21 cellular contexts compared by ENCODE assay signal in genomic region chr20:60410865-60411264, GRCh38.
DNase-seq lines count a peak whose midpoint lies in the region; ATAC-seq, FAIRE-seq and TF ChIP-seq lines count a peak whose summit lies in the region.
"Had no signal": no experiment of that assay in that cellular context is flagged by ENCODE, and none has a peak within 500 bp of the region (broad histone marks: within the 10 kb centered on the region; RNA-seq: fewer than 3 reads in every experiment).

No MANE protein-coding gene starts in this region.

- no peak overlapping the region for H3K4me3 Mint-ChIP-seq in activated T-helper 17 cell treated with anti-CD3 and anti-CD28 coated beads, Interleukin-2, amount 50 U/mL, for 72 hours
- H3K4me3 Mint-ChIP-seq: CD8-positive, alpha-beta T cell; HFFc6 had no signal

- POLR2A ChIA-PET in HepG2 (lab: Yijun Ruan, JAX) = no interaction called here

- H3K4me2 ChIP-seq in HepG2 (ENCODE audit: low read depth, low read length) = no peak overlapping the region

- CTCF ChIA-PET in HepG2 (lab: Yijun Ruan, JAX; ENCODE audit: low intra/inter-chr PET ratio, low total read pairs) = no interaction called here

- H3K79me2 ChIP-seq in HepG2 (ENCODE audit: insufficient read depth, low read length) = no peaks in the 10 kb centered on the region

- TF ChIP-seq CTCF in HepG2 (CRISPR knock-in tag; IDR thresholded peaks at IDR 0.05) = no peak
- TF ChIP-seq CTCF in right lobe of liver (IDR thresholded peaks at IDR 0.05) = no peak
- TF ChIP-seq CTCF in coronary artery (IDR thresholded peaks at IDR 0.05) = no peak
- no peak for TF ChIP-seq CTCF in lower lobe of right lung (IDR thresholded peaks at IDR 0.05)

- H3K27ac ChIP-seq in HepG2 (ENCODE audit: extremely low read length, insufficient read depth, low read length) = no peak overlapping the region
- no peak overlapping the region for H3K27ac ChIP-seq in right lobe of liver
- no peak overlapping the region for H3K27ac ChIP-seq in coronary artery
- H3K27ac ChIP-seq in lower lobe of right lung = no peak overlapping the region

- H3K36me3 Mint-ChIP-seq in activated T-helper 17 cell treated with anti-CD3 and anti-CD28 coated beads, Interleukin-2, amount 50 U/mL, for 72 hours (ENCODE audit: low read depth) = no peaks in the 10 kb centered on the region
- H3K36me3 Mint-ChIP-seq: CD8-positive, alpha-beta T cell had no signal

- peaks cover 5% of the 10 kb centered on the region for H3K9me3 Mint-ChIP-seq in activated T-helper 17 cell treated with anti-CD3 and anti-CD28 coated beads, Interleukin-2, amount 50 U/mL, for 72 hours
- H3K9me3 Mint-ChIP-seq: CD8-positive, alpha-beta T cell had no signal

- no TSS peak for BruUV-seq in HepG2 (replicated peaks; lab: Mats Ljungman, UMichigan)

- 46% methylated on average over 5 of the region's 5 CpGs for WGBS in HepG2 (ENCODE audit: low lambda C conversion rate)
- WGBS in right lobe of liver (ENCODE audit: insufficient coverage, low coverage, low lambda C conversion rate, missing lambda C conversion rate) = 63% methylated on average over 4 of the region's 5 CpGs

- H3K27ac Mint-ChIP-seq in activated T-helper 17 cell treated with anti-CD3 and anti-CD28 coated beads, Interleukin-2, amount 50 U/mL, for 72 hours = no peak overlapping the region
- H3K27ac Mint-ChIP-seq: CD8-positive, alpha-beta T cell; HFFc6 had no signal

- intact Hi-C loops in HepG2 (cut with micrococcal nuclease; ENCODE audit: unreplicated experiment) = no loop called here
- intact Hi-C loops in right lobe of liver (cut with DNase I) = no loop called here
- intact Hi-C loops in lower lobe of right lung (cut with DNase I) = no loop called here

- H3K27me3 Mint-ChIP-seq in activated T-helper 17 cell treated with anti-CD3 and anti-CD28 coated beads, Interleukin-2, amount 50 U/mL, for 72 hours = peaks cover 4% of the 10 kb centered on the region

- H3K9me3 ChIP-seq in HepG2 (ENCODE audit: low read length) (peaks cover 83% of the 10 kb centered on the region), right lobe of liver (no peaks in the 10 kb centered on the region), lower lobe of right lung (no peaks in the 10 kb centered on the region)
- H3K9me3 ChIP-seq: Caco-2, HAP-1 had no signal

- TF ChIP-seq POLR2A in HepG2 (IDR thresholded peaks at IDR 0.05; ENCODE audit: insufficient read depth in 1 of 2, low read depth in 2 of 2, low read length in 2 of 2) (no peak), right lobe of liver (IDR thresholded peaks at IDR 0.05) (no peak)

- H3K27me3 ChIP-seq in HepG2 (ENCODE audit: control insufficient read depth in 1 of 2, insufficient read depth in 2 of 2, low read length in 2 of 2) (no peaks in the 10 kb centered on the region), right lobe of liver (no peaks in the 10 kb centered on the region), lower lobe of right lung (ENCODE audit: low read depth) (no peaks in the 10 kb centered on the region)

- FAIRE-seq in HepG2 (lab: Jason Lieb, UNC) = no peak
- FAIRE-seq in HTR-8/SVneo (lab: Jason Lieb, UNC) = peak; percentile 65
- FAIRE-seq: D721Med, GM12891, GM18507, H54 had no signal

- no peak for ATAC-seq in HepG2
- no peak for ATAC-seq in right lobe of liver
- no peak for ATAC-seq in lower lobe of right lung
- ATAC-seq in activated T-helper 17 cell treated with anti-CD3 and anti-CD28 coated beads, Interleukin-2, amount 50 U/mL, for 72 hours (replicated peaks) = no peak
- no peak for ATAC-seq in left lobe of liver
- ATAC-seq: CD8-positive, alpha-beta T cell had no signal

- H4K20me1 ChIP-seq in HepG2 (ENCODE audit: insufficient read depth, low read length) = no peaks in the 10 kb centered on the region

- no peaks in the 10 kb centered on the region for H3K4me1 Mint-ChIP-seq in activated T-helper 17 cell treated with anti-CD3 and anti-CD28 coated beads, Interleukin-2, amount 50 U/mL, for 72 hours

- DNase-seq in HepG2 (ENCODE audit: low spot score) = no peak
- no peak for DNase-seq in right lobe of liver
- DNase-seq in HTR-8/SVneo (ENCODE audit: insufficient read length, low spot score) = no peak
- DNase-seq in coronary artery (ENCODE audit: low spot score) = peak; percentile 11
- DNase-seq in lower lobe of right lung = no peak
- DNase-seq in left lobe of liver (ENCODE audit: low spot score) = no peak
- DNase-seq: 8988T; C1 segment of cervical spinal cord; Caco-2; CD8-positive, alpha-beta T cell; DMS 273 treated with DMSO at 0.1 percent for 48 hours; DMS79; GF-D8; GOT3; HFFc6 had no signal

- H3K9ac ChIP-seq in HepG2 (ENCODE audit: insufficient read depth, low read depth, low read length) = no peak overlapping the region

- no peak overlapping the region for H2AFZ ChIP-seq in HepG2 (ENCODE audit: low read length)

- TF ChIP-seq RAD21 in HepG2 (CRISPR knock-in tag; IDR thresholded peaks at IDR 0.05) = no peak

- H3K36me3 ChIP-seq in HepG2 (replicated peaks in 1 of 2; ENCODE audit: control insufficient read depth in 1 of 2, insufficient read depth in 2 of 2, low read length in 2 of 2) (no peaks in the 10 kb centered on the region), right lobe of liver (no peaks in the 10 kb centered on the region), lower lobe of right lung (no peaks in the 10 kb centered on the region)
- H3K36me3 ChIP-seq: HAP-1 had no signal

- no peaks in the 10 kb centered on the region for H3K4me1 ChIP-seq in HepG2 (ENCODE audit: insufficient read depth, low read length)
- H3K4me1 ChIP-seq in right lobe of liver = no peaks in the 10 kb centered on the region
- H3K4me1 ChIP-seq in lower lobe of right lung = no peaks in the 10 kb centered on the region
- H3K4me1 ChIP-seq: Caco-2, HAP-1 had no signal

- no peak overlapping the region for H3K4me3 ChIP-seq in HepG2 (replicated peaks in 1 of 3; ENCODE audit: insufficient read depth in 1 of 3, low read depth in 2 of 3, low read length in 3 of 3)
- H3K4me3 ChIP-seq in right lobe of liver = no peak overlapping the region
- H3K4me3 ChIP-seq in coronary artery = no peak overlapping the region
- no peak overlapping the region for H3K4me3 ChIP-seq in lower lobe of right lung
- H3K4me3 ChIP-seq: HAP-1 had no signal

- TF ChIP-seq EP300 in HepG2 (IDR thresholded peaks at IDR 0.05; ENCODE audit: low read depth in 2 of 2, low read length in 2 of 2) (no peak), HepG2 (CRISPR knock-in tag; IDR thresholded peaks at IDR 0.05; ENCODE audit: borderline replicate concordance) (no peak)

- in situ Hi-C loops in HepG2 (cut with HindIII; ENCODE audit: extremely low pct_ligation_motif_present, low pct_unique_long_range_greater_than_20kb) = loop anchor here (10.0 kb wide), 1 partner anchor 56 kb away; no protein-coding TSS in a partner anchor

TF ChIP-seq in HepG2, 621 proteins besides CTCF, POLR2A, EP300 and RAD21 (continues in another document):
- peak; percentile 56 for TF ChIP-seq MAFF (IDR thresholded peaks at IDR 0.05; ENCODE audit: low read depth, low read length)
- TF ChIP-seq RNF219 (CRISPR knock-in tag; IDR thresholded peaks at IDR 0.05) = no peak
- TF ChIP-seq MAFK (conservative IDR thresholded peaks at IDR 0.05 in 1 of 2, IDR thresholded peaks at IDR 0.05 in 1 of 2; ENCODE audit: low read length in 2 of 2) = peak; percentile 37 to 75; a peak in 3 of 4 replicates
- no peak for TF ChIP-seq EEA1 (CRISPR knock-in tag; IDR thresholded peaks at IDR 0.05; ENCODE audit: borderline replicate concordance)
- no peak for TF ChIP-seq GPN1 (CRISPR knock-in tag; IDR thresholded peaks at IDR 0.05; ENCODE audit: borderline replicate concordance)
